In genomic region chr18:998976-999375, GRCh38 we compare ENCODE assay signal across 19 cellular contexts.
A peak's percentile ranks its signal among the peaks of the same experiment; 100 is the strongest.
DNase-seq lines count a peak whose midpoint lies in the region; ATAC-seq and TF ChIP-seq lines count a peak whose summit lies in the region.
"Had no signal": no experiment of that assay in that cellular context is flagged by ENCODE, and none has a peak within 500 bp of the region (broad histone marks: within the 10 kb centered on the region; RNA-seq: fewer than 3 reads in every experiment).

No MANE protein-coding gene starts in this region.

- H3K9ac ChIP-seq in HUES48 (ENCODE audit: low read depth, low read length) (no peak overlapping the region), neural progenitor cell (no peak overlapping the region), PC-3 (ENCODE audit: low read length) (no peak overlapping the region)

- DNase-seq in EL (peak; percentile 28), RPMI7951 (ENCODE audit: low read depth) (peak; percentile 26), neural progenitor cell (ENCODE audit: low spot score) (peak; percentile 73), foreskin fibroblast (no peak), PC-3 (no peak)
- DNase-seq: KG1, NCI-H1092, NCI-H1436, NCI-H2029, NCI-H446 treated with DMSO at 0.1 percent for 48 hours, NCI-H526 treated with DMSO at 0.1 percent for 48 hours had no signal

- H3K27ac ChIP-seq in HUES48 (ENCODE audit: low read depth, low read length): peak overlapping the region; percentile 18
- peak overlapping the region; percentile 93 for H3K27ac ChIP-seq in neural progenitor cell
- H3K27ac ChIP-seq in PC-3 (ENCODE audit: low read length): no peak overlapping the region
- H3K27ac ChIP-seq: HL-60, SJSA1 had no signal

- H3K4me3 Mint-ChIP-seq in neural progenitor cell: no peak overlapping the region
- H3K4me3 Mint-ChIP-seq: B cell, CD14-positive monocyte had no signal

- no TSS peak for BruUV-seq in PC-3 (replicated peaks; lab: Mats Ljungman, UMichigan)

- no peaks in the 10 kb centered on the region for H3K9me2 ChIP-seq in PC-3 (replicated peaks; ENCODE audit: low read length)

- H2AFZ ChIP-seq in neural progenitor cell (replicated peaks) (peak overlapping the region; percentile 38), PC-3 (ENCODE audit: low read length) (no peak overlapping the region)

- H3K4me2 ChIP-seq in neural progenitor cell (peak overlapping the region; percentile 54), PC-3 (ENCODE audit: low read length) (no peak overlapping the region)

- peaks cover 2% of the 10 kb centered on the region for H3K27me3 Mint-ChIP-seq in neural progenitor cell (ENCODE audit: insufficient read depth, low read depth)
- H3K27me3 Mint-ChIP-seq: B cell had no signal

- H3K4me1 ChIP-seq in HUES48 (ENCODE audit: control insufficient read depth, insufficient read depth, low read length) (peaks cover 15% of the 10 kb centered on the region), neural progenitor cell (peaks cover 23% of the 10 kb centered on the region), PC-3 (ENCODE audit: insufficient read depth, low read length) (peaks cover 15% of the 10 kb centered on the region)
- H3K4me1 ChIP-seq: HAP-1, SJSA1 had no signal

- H3K79me2 ChIP-seq in neural progenitor cell (ENCODE audit: low read depth): peaks cover 19% of the 10 kb centered on the region
- H3K79me2 ChIP-seq in PC-3 (ENCODE audit: low read length): no peaks in the 10 kb centered on the region

- POLR2A ChIA-PET in PC-3 (lab: Charles Lee; ENCODE audit: unreplicated experiment): no interaction called here

- peaks cover 4% of the 10 kb centered on the region for H3K9me3 Mint-ChIP-seq in neural progenitor cell

- TF ChIP-seq CTCF in neural progenitor cell (IDR thresholded peaks at IDR 0.05) (no peak), foreskin fibroblast (IDR thresholded peaks at IDR 0.05; ENCODE audit: low read depth, low read length) (no peak), PC-3 (conservative IDR thresholded peaks at IDR 0.05; ENCODE audit: low read depth, low read length) (no peak)

- peaks cover 24% of the 10 kb centered on the region for H3F3A ChIP-seq in neural progenitor cell (ENCODE audit: low read depth)
- no peaks in the 10 kb centered on the region for H3F3A ChIP-seq in PC-3 (ENCODE audit: low read length, unreplicated experiment)

- H3K4me1 Mint-ChIP-seq in neural progenitor cell: peaks cover 9% of the 10 kb centered on the region
- H3K4me1 Mint-ChIP-seq: B cell, CD14-positive monocyte had no signal

- H3K36me3 Mint-ChIP-seq in neural progenitor cell: no peaks in the 10 kb centered on the region
- H3K36me3 Mint-ChIP-seq: CD14-positive monocyte had no signal

- H3K9me3 ChIP-seq in HUES48 (ENCODE audit: control insufficient read depth, insufficient read depth, low read length): no peaks in the 10 kb centered on the region
- no peaks in the 10 kb centered on the region for H3K9me3 ChIP-seq in neural progenitor cell (ENCODE audit: low read depth)
- no peaks in the 10 kb centered on the region for H3K9me3 ChIP-seq in PC-3 (ENCODE audit: low read length)
- H3K9me3 ChIP-seq: HAP-1, SJSA1 had no signal

- intact Hi-C loops in PC-3 (cut with micrococcal nuclease): no loop called here

- H3K27ac Mint-ChIP-seq in neural progenitor cell: no peak overlapping the region
- H3K27ac Mint-ChIP-seq: B cell, CD14-positive monocyte had no signal

- no peaks in the 10 kb centered on the region for H4K20me1 ChIP-seq in neural progenitor cell (ENCODE audit: low read depth)
- no peaks in the 10 kb centered on the region for H4K20me1 ChIP-seq in PC-3 (ENCODE audit: low read length)

- H3K36me3 ChIP-seq in HUES48 (ENCODE audit: control insufficient read depth, insufficient read depth, low read length): no peaks in the 10 kb centered on the region
- H3K36me3 ChIP-seq in neural progenitor cell: no peaks in the 10 kb centered on the region
- no peaks in the 10 kb centered on the region for H3K36me3 ChIP-seq in PC-3 (ENCODE audit: low read depth, low read length)
- H3K36me3 ChIP-seq: HAP-1, SJSA1 had no signal

- ATAC-seq in GM19324 (IDR thresholded peaks at IDR 0.05; ENCODE audit: low FRiP score, unreplicated experiment) (no peak), PC-3 (no peak)
- ATAC-seq: Panc1 had no signal

- no peak overlapping the region for H3K4me3 ChIP-seq in HUES48 (ENCODE audit: low read depth, low read length)
- peak overlapping the region; percentile 6 for H3K4me3 ChIP-seq in neural progenitor cell
- H3K4me3 ChIP-seq in foreskin fibroblast (ENCODE audit: low read depth in 1 of 2, low read length in 2 of 2): no peak overlapping the region
- no peak overlapping the region for H3K4me3 ChIP-seq in PC-3 (ENCODE audit: low read length)
- H3K4me3 ChIP-seq: HAP-1, SJSA1 had no signal

- H3K27me3 ChIP-seq in HUES48 (ENCODE audit: control insufficient read depth, insufficient read depth, low read length) (no peaks in the 10 kb centered on the region), neural progenitor cell (no peaks in the 10 kb centered on the region), PC-3 (ENCODE audit: low read length) (no peaks in the 10 kb centered on the region)
- H3K27me3 ChIP-seq: SJSA1 had no signal

- CTCF ChIA-PET in PC-3 (lab: Charles Lee): no interaction called here

Comparison
In these comparisons a context has a peak if more than half of its experiments do, and no peak if none do; other contexts are left out.
1. DNase-seq: peak in EL (single experiment), RPMI7951 (single experiment) and neural progenitor cell (single experiment); none in foreskin fibroblast (0 of 2) and PC-3 (single experiment).